In genomic region chr18:66560092-66560491, GRCh38 we compare ENCODE assay signal across 9 cellular contexts. TPM values are rescaled to one million over a fixed set of nuclear protein-coding genes. Genes with fewer than 3 reads are reported as not detected.
DNase-seq lines count a peak whose midpoint lies in the region; ATAC-seq and TF ChIP-seq lines count a peak whose summit lies in the region.
"Had no signal": no experiment of that assay in that cellular context is flagged by ENCODE, and none has a peak within 500 bp of the region (broad histone marks: within the 10 kb centered on the region; RNA-seq: fewer than 3 reads in every experiment).

No MANE protein-coding gene starts in this region.

- TF ChIP-seq CTCF in HCT116 (IDR thresholded peaks at IDR 0.05 in 2 of 3, conservative IDR thresholded peaks at IDR 0.05 in 1 of 3; ENCODE audit: borderline replicate concordance in 1 of 3, insufficient read depth in 1 of 3, low read depth in 2 of 3, low read length in 2 of 3): peak in 2 of 3 experiments; percentile 5 to 8; a peak in 2 of 6 replicates
- TF ChIP-seq CTCF in colonic mucosa (IDR thresholded peaks at IDR 0.05): peak; percentile 35
- TF ChIP-seq CTCF in progenitor cell of endocrine pancreas (IDR thresholded peaks at IDR 0.05; ENCODE audit: unreplicated experiment): peak; percentile 50
- no peak for TF ChIP-seq CTCF in GM10266 (IDR thresholded peaks at IDR 0.05; ENCODE audit: control insufficient read depth, insufficient read depth, low read depth, missing control alignments)

- H4K20me1 ChIP-seq in HCT116 (ENCODE audit: insufficient read depth): no peaks in the 10 kb centered on the region

- BruUV-seq in HCT116 (replicated peaks; lab: Mats Ljungman, UMichigan): no TSS peak

- RAD21 ChIA-PET in HCT116 (lab: Charles Lee; ENCODE audit: low non-redundant PET in 1 of 2, low total read pairs in 2 of 2, uncharacterized antibody in 2 of 2, unreplicated experiment in 2 of 2): no interaction called here

- H3K36me3 Mint-ChIP-seq in progenitor cell of endocrine pancreas (ENCODE audit: insufficient read depth): no peaks in the 10 kb centered on the region

- WGBS in neuronal stem cell (ENCODE audit: extremely low coverage in 2 of 2, insufficient read length in 2 of 2, insufficient replicate concordance in 1 of 2), 2 donors: no CpG with 5 or more reads among the region's 4 CpGs

- H3K4me2 ChIP-seq in HCT116 (ENCODE audit: low read length): no peak overlapping the region
- H3K4me2 ChIP-seq in neuronal stem cell (ENCODE audit: insufficient read depth, low read length, poor library complexity, severe bottlenecking): no peak overlapping the region

- H3K79me2 ChIP-seq in HCT116 (ENCODE audit: insufficient read depth, low read length): no peaks in the 10 kb centered on the region

- H3K27ac Mint-ChIP-seq in progenitor cell of endocrine pancreas: no peak overlapping the region

- H3K4me1 Mint-ChIP-seq in progenitor cell of endocrine pancreas (ENCODE audit: low read depth): peaks cover 6% of the 10 kb centered on the region

- H3K27ac ChIP-seq in HCT116 (ENCODE audit: low read depth, low read length) (no peak overlapping the region), colonic mucosa (no peak overlapping the region), neuronal stem cell (replicated peaks; ENCODE audit: low read length) (no peak overlapping the region)

- H3K4ac ChIP-seq in neuronal stem cell (ENCODE audit: low read length): no peak overlapping the region

- H3K79me1 ChIP-seq in neuronal stem cell (ENCODE audit: low read depth, low read length): no peaks in the 10 kb centered on the region

- H2AK5ac ChIP-seq in neuronal stem cell (ENCODE audit: low read depth, low read length): no peak overlapping the region

- H3K27me3 ChIP-seq in HCT116 (ENCODE audit: insufficient read depth, low read length) (no peaks in the 10 kb centered on the region), colonic mucosa (no peaks in the 10 kb centered on the region), neuronal stem cell (ENCODE audit: control insufficient read depth in 3 of 3, insufficient read depth in 3 of 3, low read depth in 1 of 3, low read length in 3 of 3) (no peaks in the 10 kb centered on the region)

- H3K18ac ChIP-seq in neuronal stem cell (ENCODE audit: low read length): no peak overlapping the region

- ATAC-seq in HCT116: no peak

- H2BK120ac ChIP-seq in neuronal stem cell (ENCODE audit: low read depth, low read length): no peak overlapping the region

- CTCF ChIA-PET in HCT116 (lab: Charles Lee): no interaction called here

- H4K8ac ChIP-seq in neuronal stem cell (ENCODE audit: low read depth, low read length): no peak overlapping the region

- no peaks in the 10 kb centered on the region for H3K27me3 Mint-ChIP-seq in progenitor cell of endocrine pancreas

- H2AFZ ChIP-seq in HCT116 (ENCODE audit: low read depth, low read length, poor library complexity, severe bottlenecking) (no peak overlapping the region), neuronal stem cell (ENCODE audit: low read length) (no peak overlapping the region)

- no peak overlapping the region for H3K4me3 ChIP-seq in HCT116 (replicated peaks in 1 of 2; ENCODE audit: low read depth in 1 of 2, low read length in 2 of 2)
- no peak overlapping the region for H3K4me3 ChIP-seq in colonic mucosa
- H3K4me3 ChIP-seq in neuronal stem cell (ENCODE audit: low read length in 2 of 2): no peak overlapping the region

- TF ChIP-seq POLR2A in HCT116 (IDR thresholded peaks at IDR 0.05; ENCODE audit: borderline replicate concordance, extremely low read depth, insufficient read depth, insufficient read length): no peak

- intact Hi-C loops in HCT116 (cut with micrococcal nuclease): no loop called here
- intact Hi-C loops in colonic mucosa (cut with DNase I): loop anchor here (5.0 kb wide), 1 partner anchor 192 kb away; no protein-coding TSS in a partner anchor
- intact Hi-C loops in posterior vena cava (cut with DNase I): no loop called here

- H3K14ac ChIP-seq in neuronal stem cell (ENCODE audit: low read length): no peak overlapping the region

- H4K91ac ChIP-seq in neuronal stem cell (ENCODE audit: low read depth, low read length, poor library complexity): no peak overlapping the region

- no peaks in the 10 kb centered on the region for H3K9me2 ChIP-seq in HCT116 (ENCODE audit: insufficient read depth)

- DNase-seq in HCT116 (ENCODE audit: low read depth, low spot score) (no peak), NCI-H2227 treated with DMSO at 0.1 percent for 48 hours (lab: John Stamatoyannopoulos, UW) (peak; percentile 32), colonic mucosa (peak; percentile 20), progenitor cell of endocrine pancreas (ENCODE audit: low spot score, unreplicated experiment) (no peak), neuronal stem cell (ENCODE audit: low spot score) (no peak), posterior vena cava (ENCODE audit: low spot score) (no peak), GM10266 (ENCODE audit: extremely low spot score) (no peak)
- no peak for DNase-seq in activated CD4-positive, alpha-beta T cell treated with anti-CD3 and anti-CD28 coated beads, Interleukin-2, amount 50 U/mL, for 48 hours

- no peak overlapping the region for H2BK5ac ChIP-seq in neuronal stem cell (ENCODE audit: low read length)

- H3K4me3 Mint-ChIP-seq in progenitor cell of endocrine pancreas (ENCODE audit: low read depth): no peak overlapping the region

- H3K4me1 ChIP-seq in HCT116 (ENCODE audit: control insufficient read depth in 1 of 2, insufficient read depth in 2 of 2, low read length in 2 of 2): no peaks in the 10 kb centered on the region
- H3K4me1 ChIP-seq in colonic mucosa: no peaks in the 10 kb centered on the region
- no peaks in the 10 kb centered on the region for H3K4me1 ChIP-seq in neuronal stem cell (ENCODE audit: control insufficient read depth in 2 of 2, insufficient read depth in 1 of 2, low read depth in 1 of 2, low read length in 2 of 2)

- no peak overlapping the region for H3K9ac ChIP-seq in HCT116 (ENCODE audit: low read length)
- no peak overlapping the region for H3K9ac ChIP-seq in colonic mucosa (ENCODE audit: low read depth in 2 of 2, low read length in 2 of 2)
- H3K9ac ChIP-seq in neuronal stem cell (ENCODE audit: low read depth, low read length, poor library complexity): no peak overlapping the region

- no peak overlapping the region for H3K23ac ChIP-seq in neuronal stem cell (ENCODE audit: low read depth, low read length, poor library complexity)

- no peaks in the 10 kb centered on the region for H3K9me3 Mint-ChIP-seq in progenitor cell of endocrine pancreas (ENCODE audit: low read depth)

- no peaks in the 10 kb centered on the region for H3K36me3 ChIP-seq in HCT116 (ENCODE audit: control insufficient read depth in 1 of 2, insufficient read depth in 2 of 2, low read length in 2 of 2)
- no peaks in the 10 kb centered on the region for H3K36me3 ChIP-seq in colonic mucosa
- no peaks in the 10 kb centered on the region for H3K36me3 ChIP-seq in neuronal stem cell (replicated peaks in 1 of 2; ENCODE audit: control insufficient read depth in 2 of 2, insufficient read depth in 2 of 2, low read length in 2 of 2)

- H3K9me3 ChIP-seq in HCT116 (ENCODE audit: control insufficient read depth in 1 of 2, insufficient read depth in 1 of 2, low read depth in 1 of 2, low read length in 2 of 2) (peaks cover 3 to 11% of the 10 kb centered on the region in 2 experiments; a peak in 3 of 4 replicates), colonic mucosa (no peaks in the 10 kb centered on the region), neuronal stem cell (replicated peaks in 1 of 2; ENCODE audit: control insufficient read depth in 2 of 2, insufficient read depth in 1 of 2, low read depth in 1 of 2, low read length in 2 of 2) (peaks cover 0 to 4% of the 10 kb centered on the region in 2 donors)

- no peak overlapping the region for H2BK15ac ChIP-seq in neuronal stem cell (ENCODE audit: low read length)

- no peak for TF ChIP-seq RAD21 in HCT116 (IDR thresholded peaks at IDR 0.05; ENCODE audit: low read depth)

- H2BK12ac ChIP-seq in neuronal stem cell (ENCODE audit: low read length): no peak overlapping the region

- POLR2A ChIA-PET in HCT116 (lab: Charles Lee): no interaction called here

TF ChIP-seq in HCT116, 20 proteins besides CTCF, POLR2A, EP300 and RAD21:
- TF ChIP-seq SIN3A (IDR thresholded peaks at IDR 0.05; ENCODE audit: low read depth) (no peak), EZH2phosphoT487 (IDR thresholded peaks at IDR 0.05; ENCODE audit: borderline replicate concordance) (no peak)

RNA-seq across cellular contexts. Expression of gene CDH19, which starts 43.8 kb away (rescaled TPM):
- total RNA-seq in HCT116 (2021; ENCODE audit: unreplicated experiment): not detected
- polyA plus RNA-seq in HCT116 (2012): not detected in 2 replicates
- 1 to 10 TPM in 1 of 2 donors, under 1 TPM in 1; 0.67 to 3.6 TPM for total RNA-seq in colonic mucosa
- total RNA-seq in progenitor cell of endocrine pancreas: not detected in 2 replicates
- not detected for polyA plus RNA-seq in neuronal stem cell (2013, experiment 1 of 2)
- polyA plus RNA-seq in neuronal stem cell (2013, experiment 2 of 2): not detected
- total RNA-seq in posterior vena cava: 1 to 10 TPM; 1.6 to 5.0 TPM
- total RNA-seq: pulmonary artery endothelial cell had no signal

Comparison
In these comparisons a context has a peak if more than half of its experiments do, and no peak if none do; other contexts are left out.
1. DNase-seq: peak in NCI-H2227 treated with DMSO at 0.1 percent for 48 hours (single experiment) and colonic mucosa (single experiment); none in HCT116 (single experiment), progenitor cell of endocrine pancreas (single experiment), neuronal stem cell (single experiment), posterior vena cava (single experiment), activated CD4-positive, alpha-beta T cell treated with anti-CD3 and anti-CD28 coated beads, Interleukin-2, amount 50 U/mL, for 48 hours (0 of 2) and GM10266 (single experiment).